Comparison of ENCODE assay signal across 12 cellular contexts in genomic region chr14:69395929-69396328, GRCh38. TPM values are rescaled to one million over a fixed set of nuclear protein-coding genes. Genes with fewer than 3 reads are reported as not detected.
A peak's percentile ranks its signal among the peaks of the same experiment; 100 is the strongest.
DNase-seq lines count a peak whose midpoint lies in the region; ATAC-seq, FAIRE-seq and TF ChIP-seq lines count a peak whose summit lies in the region.
"Had no signal": no experiment of that assay in that cellular context is flagged by ENCODE, and none has a peak within 500 bp of the region (broad histone marks: within the 10 kb centered on the region; RNA-seq: fewer than 3 reads in every experiment).

No MANE protein-coding gene starts in this region.

- in situ Hi-C loops in gastrocnemius medialis (cut with MboI; ENCODE audit: low sequenced_read_pairs in 4 of 4): loop anchor here in 1 of 4 donors (10.0 kb wide), 1 partner anchor 369 kb away; the partner anchor contains the start of gene SRSF5

- H3K9me3 Mint-ChIP-seq in activated naive CD4-positive, alpha-beta T cell treated with anti-CD3 and anti-CD28 coated beads, Interleukin-2, amount 50 U/mL, for 24 hours: no peaks in the 10 kb centered on the region
- no peaks in the 10 kb centered on the region for H3K9me3 Mint-ChIP-seq in astrocyte (ENCODE audit: unreplicated experiment)

- no peak for TF ChIP-seq POLR2A in gastrocnemius medialis (IDR thresholded peaks at IDR 0.05)

- peaks cover 96% of the 10 kb centered on the region for H3K79me2 ChIP-seq in astrocyte (ENCODE audit: insufficient read depth, low read length)

- H3K9ac ChIP-seq in NT2/D1 (ENCODE audit: insufficient read length, low read depth) (peak overlapping the region; percentile 32), astrocyte (ENCODE audit: low read length) (no peak overlapping the region), skeletal muscle satellite cell (ENCODE audit: low read depth, low read length) (no peak overlapping the region)

- intact Hi-C loops in gastrocnemius medialis (cut with DNase I; ENCODE audit: low total_unique reads): loop anchor here (5.0 kb wide), 1 partner anchor 371 kb away; the partner anchor contains the start of gene SRSF5

- peak overlapping the region; percentile 89 for H3K4me2 ChIP-seq in astrocyte (ENCODE audit: low read length)
- peak overlapping the region; percentile 9 for H3K4me2 ChIP-seq in skeletal muscle satellite cell (ENCODE audit: low read length)

- H3K36me3 ChIP-seq in NT2/D1 (ENCODE audit: insufficient read depth, insufficient read length, low read length) (peaks cover 63% of the 10 kb centered on the region), astrocyte (ENCODE audit: insufficient read depth, low read length) (peaks cover 37% of the 10 kb centered on the region), skeletal muscle satellite cell (ENCODE audit: insufficient read depth, low read length) (peaks cover 43% of the 10 kb centered on the region), gastrocnemius medialis (peaks cover 0 to 45% of the 10 kb centered on the region in 2 donors)

- peak overlapping the region; percentile 96 for H3K4me3 Mint-ChIP-seq in activated naive CD4-positive, alpha-beta T cell treated with anti-CD3 and anti-CD28 coated beads, Interleukin-2, amount 50 U/mL, for 24 hours
- peak overlapping the region; percentile 29 for H3K4me3 Mint-ChIP-seq in astrocyte (ENCODE audit: unreplicated experiment)

- H3K4me1 ChIP-seq in NT2/D1 (ENCODE audit: insufficient read depth, insufficient read length): no peaks in the 10 kb centered on the region
- peaks cover 24% of the 10 kb centered on the region for H3K4me1 ChIP-seq in astrocyte (ENCODE audit: insufficient read depth, low read length)
- H3K4me1 ChIP-seq in skeletal muscle satellite cell (ENCODE audit: control insufficient read depth, insufficient read depth, low read length): peaks cover 25% of the 10 kb centered on the region
- peaks cover 28 to 34% of the 10 kb centered on the region in 2 donors for H3K4me1 ChIP-seq in gastrocnemius medialis

- H4K20me1 ChIP-seq in astrocyte (ENCODE audit: insufficient read depth, low read length): peaks cover 67% of the 10 kb centered on the region

- no peaks in the 10 kb centered on the region for H3K27me3 Mint-ChIP-seq in activated naive CD4-positive, alpha-beta T cell treated with anti-CD3 and anti-CD28 coated beads, Interleukin-2, amount 50 U/mL, for 24 hours
- H3K27me3 Mint-ChIP-seq in astrocyte (ENCODE audit: low read depth, unreplicated experiment): no peaks in the 10 kb centered on the region
- H3K27me3 Mint-ChIP-seq: progenitor cell of endocrine pancreas had no signal

- peak overlapping the region; percentile 51 for H3K27ac Mint-ChIP-seq in activated naive CD4-positive, alpha-beta T cell treated with anti-CD3 and anti-CD28 coated beads, Interleukin-2, amount 50 U/mL, for 24 hours
- H3K27ac Mint-ChIP-seq in astrocyte (ENCODE audit: unreplicated experiment): no peak overlapping the region

- TF ChIP-seq CTCF in astrocyte (IDR thresholded peaks at IDR 0.05; ENCODE audit: insufficient read depth, low read depth, low read length) (no peak), gastrocnemius medialis (IDR thresholded peaks at IDR 0.05 in 4 of 5, conservative IDR thresholded peaks at IDR 0.05 in 1 of 5) (no peak)

- no peaks in the 10 kb centered on the region for H3K27me3 ChIP-seq in NT2/D1 (ENCODE audit: insufficient read depth, insufficient read length)
- no peaks in the 10 kb centered on the region for H3K27me3 ChIP-seq in astrocyte (ENCODE audit: insufficient read depth, low read length)
- no peaks in the 10 kb centered on the region for H3K27me3 ChIP-seq in skeletal muscle satellite cell (ENCODE audit: control insufficient read depth, insufficient read depth, low read length)
- no peaks in the 10 kb centered on the region for H3K27me3 ChIP-seq in gastrocnemius medialis
- H3K27me3 ChIP-seq: ascending aorta had no signal

- no peak overlapping the region for H3K27ac ChIP-seq in astrocyte (ENCODE audit: low read depth, low read length)
- no peak overlapping the region for H3K27ac ChIP-seq in gastrocnemius medialis
- H3K27ac ChIP-seq: ascending aorta had no signal

- FAIRE-seq in astrocyte (lab: Jason Lieb, UNC): no peak
- FAIRE-seq: H1 had no signal

- H2AFZ ChIP-seq in astrocyte (ENCODE audit: low read depth, low read length): no peak overlapping the region

- no peak overlapping the region for H3K4me3 ChIP-seq in NT2/D1 (ENCODE audit: insufficient read length, low read depth)
- no peak overlapping the region for H3K4me3 ChIP-seq in astrocyte (ENCODE audit: insufficient read depth, low read depth, low read length)
- no peak overlapping the region for H3K4me3 ChIP-seq in skeletal muscle satellite cell (ENCODE audit: low read length)
- no peak overlapping the region for H3K4me3 ChIP-seq in gastrocnemius medialis

- no peak for DNase-seq in activated naive CD4-positive, alpha-beta T cell treated with anti-CD3 and anti-CD28 coated beads, Interleukin-2, amount 50 U/mL, for 16 hours
- no peak for DNase-seq in NT2/D1 (ENCODE audit: low read depth, low spot score)
- no peak for DNase-seq in astrocyte (ENCODE audit: low read depth)
- no peak for DNase-seq in ecto neural progenitor cell (ENCODE audit: low spot score)
- DNase-seq in HCEC 1CT: no peak
- no peak for DNase-seq in gastrocnemius medialis
- DNase-seq: NCI-H2171 had no signal

- no peak for ATAC-seq in gastrocnemius medialis

- H3K4me1 Mint-ChIP-seq in activated naive CD4-positive, alpha-beta T cell treated with anti-CD3 and anti-CD28 coated beads, Interleukin-2, amount 50 U/mL, for 24 hours: peaks cover 81% of the 10 kb centered on the region
- peaks cover 19% of the 10 kb centered on the region for H3K4me1 Mint-ChIP-seq in astrocyte (ENCODE audit: low read depth, unreplicated experiment)

- H3K9me3 ChIP-seq in NT2/D1 (ENCODE audit: insufficient read depth, low read length) (no peaks in the 10 kb centered on the region), astrocyte (ENCODE audit: insufficient read depth, low read depth, low read length) (no peaks in the 10 kb centered on the region), skeletal muscle satellite cell (replicated peaks; ENCODE audit: low read length) (no peaks in the 10 kb centered on the region), gastrocnemius medialis (no peaks in the 10 kb centered on the region)
- H3K9me3 ChIP-seq: ascending aorta had no signal

- H3K36me3 Mint-ChIP-seq in activated naive CD4-positive, alpha-beta T cell treated with anti-CD3 and anti-CD28 coated beads, Interleukin-2, amount 50 U/mL, for 24 hours: peaks cover 39% of the 10 kb centered on the region
- H3K36me3 Mint-ChIP-seq in astrocyte (ENCODE audit: low read depth, unreplicated experiment): peaks cover 9% of the 10 kb centered on the region

RNA-seq across cellular contexts. Expression of gene ERH, which starts 2.2 kb away (rescaled TPM):
- total RNA-seq in astrocyte (233 and 255 TPM in 2 replicates), gastrocnemius medialis (10 to 100 TPM; 46.7 to 49.2 (median 48.1) TPM)
- total RNA-seq in skeletal muscle satellite cell (2012; rRNA removed): 127 and 170 TPM in 2 replicates

RNA-seq across cellular contexts. Expression of gene SLC39A9, which starts 2.6 kb away (rescaled TPM):
- 69.5 and 79.1 TPM in 2 replicates for total RNA-seq in astrocyte
- 87.8 and 97.3 TPM in 2 replicates for total RNA-seq in skeletal muscle satellite cell (2012; rRNA removed)
- 10 to 100 TPM; 20.6 to 23.2 (median 21.8) TPM for total RNA-seq in gastrocnemius medialis
